Comparison of ENCODE assay signal across 14 cellular contexts in genomic region chr18:80200932-80201672, GRCh38. TPM values are rescaled to one million over a fixed set of nuclear protein-coding genes. Genes with fewer than 3 reads are reported as not detected.
A peak's percentile ranks its signal among the peaks of the same experiment; 100 is the strongest.
DNase-seq lines count a peak whose midpoint lies in the region; ATAC-seq and TF ChIP-seq lines count a peak whose summit lies in the region.
"Had no signal": no experiment of that assay in that cellular context is flagged by ENCODE, and none has a peak within 500 bp of the region (broad histone marks: within the 10 kb centered on the region; RNA-seq: fewer than 3 reads in every experiment).

No MANE protein-coding gene starts in this region.

- WGBS in esophagus muscularis mucosa = 55% methylated on average over 17 of the region's 17 CpGs

- no peak for ATAC-seq in HG03565 (IDR thresholded peaks at IDR 0.05; ENCODE audit: unreplicated experiment)
- ATAC-seq: left lung had no signal

- no peak for TF ChIP-seq CTCF in esophagus muscularis mucosa (IDR thresholded peaks at IDR 0.05)

- intact Hi-C loops in esophagus muscularis mucosa (cut with DNase I) = no loop called here

- H3K4me3 ChIP-seq in esophagus muscularis mucosa = no peak overlapping the region
- H3K4me3 ChIP-seq: left lung, Peyer's patch had no signal

- H3K36me3 ChIP-seq in esophagus muscularis mucosa = no peaks in the 10 kb centered on the region
- H3K36me3 ChIP-seq: left lung, Peyer's patch had no signal

- DNase-seq in DMS53 (lab: John Stamatoyannopoulos, UW) (peak; percentile 38), DMS53 treated with DMSO at 0.1 percent for 48 hours (lab: John Stamatoyannopoulos, UW; ENCODE audit: unreplicated experiment) (no peak), NCI-H510A treated with DMSO at 0.1 percent for 48 hours (lab: John Stamatoyannopoulos, UW) (peak; percentile 46), esophagus muscularis mucosa (ENCODE audit: extremely low spot score) (peak; percentile 84), substantia nigra (lab: John Stamatoyannopoulos, UW) (no peak), AG20443 (ENCODE audit: low spot score) (no peak), NCI-H2029 treated with DMSO at 0.1 percent for 48 hours (lab: John Stamatoyannopoulos, UW) (no peak)
- DNase-seq: 8988T; CD4-positive, alpha-beta T cell; left lung; NCI-H446; Peyer's patch had no signal

- no peaks in the 10 kb centered on the region for H3K27me3 ChIP-seq in esophagus muscularis mucosa
- H3K27me3 ChIP-seq: Peyer's patch had no signal

- TF ChIP-seq EP300 in esophagus muscularis mucosa (IDR thresholded peaks at IDR 0.05) = no peak

- no peaks in the 10 kb centered on the region for H3K9me3 ChIP-seq in esophagus muscularis mucosa
- H3K9me3 ChIP-seq: left lung, Peyer's patch had no signal

- no peak for TF ChIP-seq POLR2A in esophagus muscularis mucosa (IDR thresholded peaks at IDR 0.05; ENCODE audit: low read depth)

- peaks cover 0 to 21% (median 16%) of the 10 kb centered on the region in 4 donors for H3K4me1 ChIP-seq in esophagus muscularis mucosa
- H3K4me1 ChIP-seq: left lung, Peyer's patch had no signal

- H3K27ac ChIP-seq in esophagus muscularis mucosa (replicated peaks in 1 of 4) (peak overlapping the region in 1 of 4 donors; percentile 27), substantia nigra (ENCODE audit: low read depth, low read length, poor library complexity, severe bottlenecking) (peak overlapping the region; percentile 2)
- H3K27ac ChIP-seq: HL-60, left lung, Peyer's patch had no signal

RNA-seq across cellular contexts. Expression of gene PARD6G, which starts 46.2 kb away (rescaled TPM):
- total RNA-seq in esophagus muscularis mucosa = 10 to 100 TPM in 2 of 4 donors, 1 to 10 TPM in 2; 5.4 to 11.3 (median 10.4) TPM

Comparison
In these comparisons a context has a peak if more than half of its experiments do, and no peak if none do; other contexts are left out.
1. DNase-seq: peak in DMS53 (single experiment), NCI-H510A treated with DMSO at 0.1 percent for 48 hours (single experiment) and esophagus muscularis mucosa (single experiment); none in DMS53 treated with DMSO at 0.1 percent for 48 hours (single experiment), substantia nigra (0 of 49), AG20443 (single experiment) and NCI-H2029 treated with DMSO at 0.1 percent for 48 hours (single experiment).